ENCODE assay signal across 1 cellular context in genomic region chr17:39725923-39726322, GRCh38.
TF ChIP-seq lines count a peak whose summit lies in the region.

No MANE protein-coding gene starts in this region.

TF ChIP-seq in HepG2, 621 proteins besides CTCF, POLR2A, EP300 and RAD21:
- 0 out of 2 replicates have a peak, but pooled peaks have one; percentile 37 for TF ChIP-seq ZNF121 (CRISPR knock-in tag; IDR thresholded peaks at IDR 0.05)
- 0 out of 2 replicates have a peak, but pooled peaks have one; percentile 22 for TF ChIP-seq ZNF770 (CRISPR knock-in tag; IDR thresholded peaks at IDR 0.05)
